12 cellular contexts compared by ENCODE assay signal in the genomic region with DNA sequence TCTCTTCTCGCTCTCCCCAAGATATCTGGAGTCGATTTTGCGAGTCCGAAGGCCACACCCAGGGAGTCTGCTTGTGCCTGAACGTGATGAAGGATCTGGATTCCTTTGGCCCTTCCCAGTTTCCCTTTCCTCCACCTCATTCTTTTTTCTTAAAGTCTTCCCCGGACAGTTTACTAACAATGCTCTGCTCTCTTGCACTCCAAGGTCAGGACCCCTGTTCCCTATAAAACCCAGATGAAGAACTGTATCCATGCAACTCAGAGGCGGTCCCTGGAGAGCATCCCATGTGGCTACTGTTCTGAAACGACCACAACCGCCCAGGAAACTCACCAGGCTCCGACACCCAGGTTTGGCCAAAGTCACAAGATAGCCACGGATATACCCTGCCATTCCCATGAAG.
DNase-seq lines count a peak whose midpoint lies in the region; ATAC-seq, FAIRE-seq and TF ChIP-seq lines count a peak whose summit lies in the region.
"Had no signal": no experiment of that assay in that cellular context is flagged by ENCODE, and none has a peak within 500 bp of the region (broad histone marks: within the 10 kb centered on the region; RNA-seq: fewer than 3 reads in every experiment).

No MANE protein-coding gene starts in this region.

- no peak overlapping the region for H2BK5ac ChIP-seq in trophoblast cell (ENCODE audit: low read depth, low read length, poor library complexity)

- H3K4me3 ChIP-seq in right lobe of liver (no peak overlapping the region), HepG2 (replicated peaks in 1 of 3; ENCODE audit: insufficient read depth in 1 of 3, low read depth in 2 of 3, low read length in 3 of 3) (no peak overlapping the region), trophoblast cell (ENCODE audit: low read depth, low read length) (no peak overlapping the region)

- H3K9ac ChIP-seq in HepG2 (ENCODE audit: insufficient read depth, low read depth, low read length), result no peak overlapping the region
- no peak overlapping the region for H3K9ac ChIP-seq in trophoblast cell (ENCODE audit: low read length)

- H4K91ac ChIP-seq in trophoblast cell (ENCODE audit: low read depth, low read length), result peak overlapping the region; percentile 3

- TF ChIP-seq CTCF in right lobe of liver (IDR thresholded peaks at IDR 0.05) (no peak), HepG2 (CRISPR knock-in tag; IDR thresholded peaks at IDR 0.05) (no peak), GM13976 (IDR thresholded peaks at IDR 0.05; ENCODE audit: borderline replicate concordance, control extremely low read depth, extremely low read depth, insufficient read depth, missing control alignments) (no peak)

- H2BK12ac ChIP-seq in trophoblast cell (ENCODE audit: low read length), result peak overlapping the region; percentile 6

- DNase-seq in right lobe of liver (no peak), HepG2 (ENCODE audit: low spot score) (no peak), left cardiac atrium (peak; percentile 30), trophoblast cell (no peak), HCEC 1CT (no peak), GM13976 (ENCODE audit: low spot score) (no peak), NOMO-1 (lab: John Stamatoyannopoulos, UW; ENCODE audit: unreplicated experiment in 2 of 2) (no peak)
- DNase-seq: activated CD4-positive, alpha-beta T cell treated with anti-CD3 and anti-CD28 coated beads for 1 hour; NCI-H226; stimulated activated naive CD4-positive, alpha-beta T cell treated with Interleukin-2 at 50 U/mL for 16 hours had no signal

- in situ Hi-C loops in HepG2 (cut with HindIII; ENCODE audit: extremely low pct_ligation_motif_present, low pct_unique_long_range_greater_than_20kb) (loop anchor here (10.0 kb wide), 1 partner anchor 109 kb away; no protein-coding TSS in a partner anchor), GM13976 (cut with MboI; ENCODE audit: low sequenced_read_pairs, unreplicated experiment) (no loop called here)

- no peak overlapping the region for H4K12ac ChIP-seq in trophoblast cell (ENCODE audit: low read depth, low read length)

- no peak for TF ChIP-seq EP300 in HepG2 (IDR thresholded peaks at IDR 0.05; ENCODE audit: low read depth in 2 of 2, low read length in 2 of 2)
- no peak for TF ChIP-seq EP300 in HepG2 (CRISPR knock-in tag; IDR thresholded peaks at IDR 0.05; ENCODE audit: borderline replicate concordance)

- H3K4ac ChIP-seq in trophoblast cell (ENCODE audit: low read depth, low read length), result no peak overlapping the region

- H3K79me2 ChIP-seq in HepG2 (ENCODE audit: insufficient read depth, low read length) (no peaks in the 10 kb centered on the region), trophoblast cell (ENCODE audit: control insufficient read depth, insufficient read depth, low read length, poor library complexity) (no peaks in the 10 kb centered on the region)

- no peak overlapping the region for H2BK120ac ChIP-seq in trophoblast cell (ENCODE audit: insufficient read depth, low read length, poor library complexity)

- intact Hi-C loops in right lobe of liver (cut with DNase I) (loop anchor here in 1 of 2 donors (10.0 kb wide), 1 partner anchor 89 kb away; no protein-coding TSS in a partner anchor), HepG2 (cut with micrococcal nuclease; ENCODE audit: unreplicated experiment) (no loop called here), left cardiac atrium (cut with DNase I) (loop anchor here in 1 of 2 donors (10.0 kb wide), 1 partner anchor 109 kb away; no protein-coding TSS in a partner anchor)

- 49% methylated on average over 11 of the region's 11 CpGs for WGBS in right lobe of liver (ENCODE audit: insufficient coverage, low coverage, low lambda C conversion rate, missing lambda C conversion rate)
- WGBS in HepG2 (ENCODE audit: low lambda C conversion rate), result 52% methylated on average over 11 of the region's 11 CpGs
- WGBS in trophoblast cell (ENCODE audit: extremely low coverage, insufficient coverage, insufficient read length), result no CpG with 5 or more reads among the region's 11 CpGs

- H3K27me3 ChIP-seq in right lobe of liver, result no peaks in the 10 kb centered on the region
- peaks cover 0 to 6% of the 10 kb centered on the region in 2 experiments; a peak in 1 of 5 replicates for H3K27me3 ChIP-seq in HepG2 (ENCODE audit: control insufficient read depth in 1 of 2, insufficient read depth in 2 of 2, low read length in 2 of 2)
- H3K27me3 ChIP-seq in trophoblast cell (ENCODE audit: insufficient read depth, low read length), result no peaks in the 10 kb centered on the region

- H3K79me1 ChIP-seq in trophoblast cell (ENCODE audit: low read length), result peaks cover 7% of the 10 kb centered on the region

- no peak overlapping the region for H4K8ac ChIP-seq in trophoblast cell (ENCODE audit: low read depth, low read length)

- POLR2A ChIA-PET in HepG2 (lab: Yijun Ruan, JAX), result no interaction called here

- H3K9me3 ChIP-seq in right lobe of liver, result no peaks in the 10 kb centered on the region
- no peaks in the 10 kb centered on the region for H3K9me3 ChIP-seq in HepG2 (ENCODE audit: low read length)
- no peaks in the 10 kb centered on the region for H3K9me3 ChIP-seq in trophoblast cell (ENCODE audit: insufficient read depth, low read depth, low read length)

- no peak overlapping the region for H3K14ac ChIP-seq in trophoblast cell (ENCODE audit: low read length)

- no peak for TF ChIP-seq RAD21 in HepG2 (CRISPR knock-in tag; IDR thresholded peaks at IDR 0.05)

- CTCF ChIA-PET in HepG2 (lab: Yijun Ruan, JAX; ENCODE audit: low intra/inter-chr PET ratio, low total read pairs), result interaction anchor here (1.0 kb wide), 1 partner anchor 341 kb away, joined by 3 read pairs; no protein-coding TSS in a partner anchor

- ATAC-seq in right lobe of liver, result no peak
- no peak for ATAC-seq in HepG2
- peak in 1 of 2 donors; percentile 11 for ATAC-seq in left cardiac atrium
- no peak for ATAC-seq in GM18861 (IDR thresholded peaks at IDR 0.05; ENCODE audit: unreplicated experiment)

- no peak overlapping the region for H2AK5ac ChIP-seq in trophoblast cell (ENCODE audit: low read length)

- H3K4me2 ChIP-seq in HepG2 (ENCODE audit: low read depth, low read length) (no peak overlapping the region), trophoblast cell (ENCODE audit: low read length) (no peak overlapping the region)

- no peaks in the 10 kb centered on the region for H4K20me1 ChIP-seq in HepG2 (ENCODE audit: insufficient read depth, low read length)

- H3K27ac ChIP-seq in right lobe of liver, result peak overlapping the region in 2 of 3 donors; percentile 2 to 10
- H3K27ac ChIP-seq in HepG2 (ENCODE audit: extremely low read length, insufficient read depth, low read length), result no peak overlapping the region
- H3K27ac ChIP-seq in trophoblast cell (ENCODE audit: low read depth, low read length), result no peak overlapping the region

- no peak for TF ChIP-seq POLR2A in right lobe of liver (IDR thresholded peaks at IDR 0.05)
- TF ChIP-seq POLR2A in HepG2 (IDR thresholded peaks at IDR 0.05; ENCODE audit: insufficient read depth in 1 of 2, low read depth in 2 of 2, low read length in 2 of 2), result no peak

- no peaks in the 10 kb centered on the region for H3K36me3 ChIP-seq in right lobe of liver
- H3K36me3 ChIP-seq in HepG2 (replicated peaks in 1 of 2; ENCODE audit: control insufficient read depth in 1 of 2, insufficient read depth in 2 of 2, low read length in 2 of 2), result no peaks in the 10 kb centered on the region
- H3K36me3 ChIP-seq in trophoblast cell (ENCODE audit: control insufficient read depth in 1 of 2, insufficient read depth in 2 of 2, low read length in 2 of 2), result no peaks in the 10 kb centered on the region

- no peak for FAIRE-seq in HepG2 (lab: Jason Lieb, UNC)
- FAIRE-seq: colon had no signal

- H3K4me1 ChIP-seq in right lobe of liver (no peaks in the 10 kb centered on the region), HepG2 (ENCODE audit: insufficient read depth, low read length) (peaks cover 6% of the 10 kb centered on the region; the same call in 1 of the 2 replicates), trophoblast cell (ENCODE audit: control insufficient read depth in 1 of 2, insufficient read depth in 2 of 2, low read length in 2 of 2) (peaks cover 12 to 14% of the 10 kb centered on the region in 2 experiments)

- H2AFZ ChIP-seq in HepG2 (ENCODE audit: low read length) (no peak overlapping the region), trophoblast cell (ENCODE audit: insufficient read depth, low read length, poor library complexity) (no peak overlapping the region)

- no TSS peak for BruUV-seq in HepG2 (replicated peaks; lab: Mats Ljungman, UMichigan)

- H3K18ac ChIP-seq in trophoblast cell (ENCODE audit: low read length), result no peak overlapping the region

- no peak overlapping the region for H3K23ac ChIP-seq in trophoblast cell (ENCODE audit: low read length)

TF ChIP-seq in HepG2, 621 proteins besides CTCF, POLR2A, EP300 and RAD21 (continues in another document):
- no peak for TF ChIP-seq ARNT (IDR thresholded peaks at IDR 0.05)
- TF ChIP-seq ZNF468 (CRISPR knock-in tag; IDR thresholded peaks at IDR 0.05), result no peak
- TF ChIP-seq, protein P1, sequence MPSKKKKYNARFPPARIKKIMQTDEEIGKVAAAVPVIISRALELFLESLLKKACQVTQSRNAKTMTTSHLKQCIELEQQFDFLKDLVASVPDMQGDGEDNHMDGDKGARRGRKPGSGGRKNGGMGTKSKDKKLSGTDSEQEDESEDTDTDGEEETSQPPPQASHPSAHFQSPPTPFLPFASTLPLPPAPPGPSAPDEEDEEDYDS (CRISPR knock-in tag; IDR thresholded peaks at IDR 0.05), result no peak
- TF ChIP-seq IKZF1 (IDR thresholded peaks at IDR 0.05), result no peak
- TF ChIP-seq HHEX (CRISPR knock-in tag; IDR thresholded peaks at IDR 0.05), result no peak
- no peak for TF ChIP-seq FOXJ3 (CRISPR knock-in tag; IDR thresholded peaks at IDR 0.05; ENCODE audit: borderline replicate concordance)
- no peak for TF ChIP-seq RFXANK (CRISPR knock-in tag; IDR thresholded peaks at IDR 0.05)
- no peak for TF ChIP-seq SMAD3 (CRISPR knock-in tag; IDR thresholded peaks at IDR 0.05)
- no peak for TF ChIP-seq ADNP (CRISPR knock-in tag; IDR thresholded peaks at IDR 0.05)
- no peak for TF ChIP-seq ZNF329 (CRISPR knock-in tag; IDR thresholded peaks at IDR 0.05; ENCODE audit: low read depth)
- TF ChIP-seq, protein P2, sequence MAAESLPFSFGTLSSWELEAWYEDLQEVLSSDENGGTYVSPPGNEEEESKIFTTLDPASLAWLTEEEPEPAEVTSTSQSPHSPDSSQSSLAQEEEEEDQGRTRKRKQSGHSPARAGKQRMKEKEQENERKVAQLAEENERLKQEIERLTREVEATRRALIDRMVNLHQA (CRISPR knock-in tag; IDR thresholded peaks at IDR 0.05), result no peak
- TF ChIP-seq ZSCAN21 (CRISPR knock-in tag; IDR thresholded peaks at IDR 0.05; ENCODE audit: borderline replicate concordance), result no peak
- no peak for TF ChIP-seq ELF1 (CRISPR knock-in tag; IDR thresholded peaks at IDR 0.05)
- TF ChIP-seq ZNF30 (CRISPR knock-in tag; IDR thresholded peaks at IDR 0.05), result no peak
- no peak for TF ChIP-seq CBFB (CRISPR knock-in tag; IDR thresholded peaks at IDR 0.05)

Comparison
In these comparisons a context has a peak if more than half of its experiments do, and no peak if none do; other contexts are left out.
1. H3K27ac ChIP-seq: peak in right lobe of liver (2 of 3); none in HepG2 (single experiment) and trophoblast cell (single experiment).